In genomic region chr4:169070071-169070894, GRCh38 we compare ENCODE assay signal across 8 cellular contexts.
DNase-seq lines count a peak whose midpoint lies in the region; ATAC-seq and TF ChIP-seq lines count a peak whose summit lies in the region.

No MANE protein-coding gene starts in this region.

- CTCF ChIA-PET in Panc1 (lab: Charles Lee), result interaction anchor here (0.5 to 0.6 kb wide), 2 partner anchors 60 to 415 kb away, joined by 4 to 6 read pairs; partner anchors contain the start of gene CBR4

- ATAC-seq in Panc1 (peak; percentile 91), left ventricle myocardium superior (peak; percentile 85), HG02870 (IDR thresholded peaks at IDR 0.05; ENCODE audit: unreplicated experiment) (no peak)

- no peaks in the 10 kb centered on the region for H3K27me3 ChIP-seq in Panc1 (ENCODE audit: control insufficient read depth, insufficient read depth, low read length)
- H3K27me3 ChIP-seq in skeletal muscle tissue (ENCODE audit: control insufficient read depth in 3 of 3, insufficient read depth in 3 of 3, low read length in 3 of 3), result no peaks in the 10 kb centered on the region

- no peak overlapping the region for H3K9ac ChIP-seq in skeletal muscle tissue (ENCODE audit: low read depth in 1 of 3, low read length in 3 of 3)

- no peaks in the 10 kb centered on the region for H3K9me3 Mint-ChIP-seq in HFFc6

- in situ Hi-C loops in Panc1 (cut with HindIII; ENCODE audit: low pct_unique_long_range_greater_than_20kb, low sequenced_read_pairs), result no loop called here

- H3K4me3 Mint-ChIP-seq in HFFc6, result peak overlapping the region; percentile 62

- POLR2A ChIA-PET in Panc1 (lab: Charles Lee), result interaction anchor here (0.7 kb wide), 1 partner anchor 59 kb away, joined by 4 read pairs; no protein-coding TSS in a partner anchor

- H3K36me3 Mint-ChIP-seq in HFFc6 (ENCODE audit: low read depth), result peaks cover 4% of the 10 kb centered on the region; the same call in 1 of the 2 replicates

- TF ChIP-seq CTCF in HFFc6 (IDR thresholded peaks at IDR 0.05) (no peak), Panc1 (IDR thresholded peaks at IDR 0.05) (no peak)

- intact Hi-C loops in Panc1 (cut with micrococcal nuclease; ENCODE audit: unreplicated experiment), result no loop called here
- intact Hi-C loops in left ventricle myocardium superior (cut with micrococcal nuclease), result no loop called here

- no peaks in the 10 kb centered on the region for H3K9me3 ChIP-seq in Panc1 (ENCODE audit: control insufficient read depth, insufficient read depth, low read depth, low read length)
- H3K9me3 ChIP-seq in skeletal muscle tissue (ENCODE audit: control insufficient read depth in 3 of 3, low read length in 3 of 3), result no peaks in the 10 kb centered on the region

- H3K4me3 ChIP-seq in Panc1 (ENCODE audit: low read depth in 2 of 2, low read length in 2 of 2) (peak overlapping the region in 1 of 2 experiments; percentile 29; a peak in 2 of 4 replicates), skeletal muscle tissue (ENCODE audit: low read length in 3 of 3) (no peak overlapping the region)

- H3K4me1 ChIP-seq in Panc1 (ENCODE audit: control insufficient read depth, insufficient read depth, low read length) (peaks cover 11% of the 10 kb centered on the region), skeletal muscle tissue (ENCODE audit: control insufficient read depth in 3 of 3, insufficient read depth in 3 of 3, low read length in 3 of 3) (peaks cover 0 to 6% (median 0%) of the 10 kb centered on the region in 3 donors)

- BruUV-seq in Panc1 (replicated peaks; lab: Mats Ljungman, UMichigan), result no TSS peak

- H3K27me3 Mint-ChIP-seq in HFFc6 (ENCODE audit: insufficient read depth), result peaks cover 5% of the 10 kb centered on the region

- peak overlapping the region; percentile 90 for H3K27ac Mint-ChIP-seq in HFFc6

- H3K27ac ChIP-seq in Panc1 (ENCODE audit: low read length) (peak overlapping the region; percentile 80), skeletal muscle tissue (ENCODE audit: low read depth, low read length) (peak overlapping the region; percentile 45)

- DNase-seq in HFFc6 (peak; percentile 97), Panc1 (ENCODE audit: low read depth, low spot score) (no peak), left ventricle myocardium superior (peak; percentile 60), HuH-7 (ENCODE audit: low spot score) (no peak), NCI-H1930 (lab: John Stamatoyannopoulos, UW) (no peak), NAMALWA (ENCODE audit: low spot score) (no peak)

- H3K36me3 ChIP-seq in Panc1 (ENCODE audit: control insufficient read depth, insufficient read depth, low read length) (no peaks in the 10 kb centered on the region), skeletal muscle tissue (ENCODE audit: control insufficient read depth in 3 of 3, insufficient read depth in 3 of 3, low read length in 3 of 3) (no peaks in the 10 kb centered on the region)

- H3K4me1 Mint-ChIP-seq in HFFc6 (ENCODE audit: low read depth), result peaks cover 42% of the 10 kb centered on the region

Comparison
In these comparisons a context has a peak if more than half of its experiments do, and no peak if none do; other contexts are left out.
1. DNase-seq: peak in HFFc6 (single experiment) and left ventricle myocardium superior (single experiment); none in Panc1 (single experiment), HuH-7 (single experiment), NCI-H1930 (0 of 2) and NAMALWA (single experiment).